Comparison of ENCODE assay signal across 10 cellular contexts in genomic region chr2:207869784-207870778, GRCh38.
A peak's percentile ranks its signal among the peaks of the same experiment; 100 is the strongest.
DNase-seq lines count a peak whose midpoint lies in the region; ATAC-seq, FAIRE-seq and TF ChIP-seq lines count a peak whose summit lies in the region.
"Had no signal": no experiment of that assay in that cellular context is flagged by ENCODE, and none has a peak within 500 bp of the region (broad histone marks: within the 10 kb centered on the region; RNA-seq: fewer than 3 reads in every experiment).

No MANE protein-coding gene starts in this region.

- H3K79me2 ChIP-seq in hepatocyte: no peaks in the 10 kb centered on the region

- no peaks in the 10 kb centered on the region for H4K20me1 ChIP-seq in hepatocyte (ENCODE audit: insufficient read depth, poor library complexity, severe bottlenecking)

- H3K27me3 ChIP-seq in hepatocyte: no peaks in the 10 kb centered on the region

- peak; percentile 64 for DNase-seq in AG20443 (ENCODE audit: low spot score)
- DNase-seq in HCEC 1CT: peak; percentile 70
- peak; percentile 97 for DNase-seq in RCC 7860 (ENCODE audit: low spot score)
- peak; percentile 39 for DNase-seq in hepatocyte (ENCODE audit: low spot score)
- DNase-seq in NCI-H1105 (lab: John Stamatoyannopoulos, UW): no peak
- no peak for DNase-seq in GM13976 (ENCODE audit: low spot score)
- no peak for DNase-seq in natural killer cell treated with Interleukin-12 subunit alpha and Interleukin-12 subunit beta and Interleukin-15 and Interleukin-18, amount 100 ng/mL, for 72 hours (ENCODE audit: low spot score)

- no peaks in the 10 kb centered on the region for H3K27me3 Mint-ChIP-seq in natural killer cell treated with Interleukin-12 subunit alpha and Interleukin-12 subunit beta and Interleukin-15 and Interleukin-18, amount 100 ng/mL, for 72 hours
- H3K27me3 Mint-ChIP-seq: activated naive CD8-positive, alpha-beta T cell had no signal

- peak; percentile 99 for FAIRE-seq in RCC 7860 (lab: Jason Lieb, UNC)

- H3K4me3 Mint-ChIP-seq in natural killer cell treated with Interleukin-12 subunit alpha and Interleukin-12 subunit beta and Interleukin-15 and Interleukin-18, amount 100 ng/mL, for 72 hours: no peak overlapping the region
- H3K4me3 Mint-ChIP-seq: activated naive CD8-positive, alpha-beta T cell had no signal

- H3K4me3 ChIP-seq in hepatocyte: no peak overlapping the region

- H3K9me2 ChIP-seq in hepatocyte (replicated peaks; ENCODE audit: insufficient read depth): no peaks in the 10 kb centered on the region

- no peak overlapping the region for H3K4me2 ChIP-seq in hepatocyte

- H3K4me1 ChIP-seq in hepatocyte (ENCODE audit: insufficient read depth): peaks cover 11% of the 10 kb centered on the region

- H3K9me3 ChIP-seq in hepatocyte (ENCODE audit: low read depth): no peaks in the 10 kb centered on the region
- H3K9me3 ChIP-seq: Caco-2 had no signal

- no peak for ATAC-seq in HG03159 (IDR thresholded peaks at IDR 0.05; ENCODE audit: unreplicated experiment)
- ATAC-seq in natural killer cell treated with Interleukin-12 subunit alpha and Interleukin-12 subunit beta and Interleukin-15 and Interleukin-18, amount 100 ng/mL, for 72 hours: no peak

- in situ Hi-C loops in GM13976 (cut with MboI; ENCODE audit: low sequenced_read_pairs, unreplicated experiment): no loop called here

- H3K36me3 Mint-ChIP-seq in natural killer cell treated with Interleukin-12 subunit alpha and Interleukin-12 subunit beta and Interleukin-15 and Interleukin-18, amount 100 ng/mL, for 72 hours: no peaks in the 10 kb centered on the region

- no peaks in the 10 kb centered on the region for H3K9me3 Mint-ChIP-seq in natural killer cell treated with Interleukin-12 subunit alpha and Interleukin-12 subunit beta and Interleukin-15 and Interleukin-18, amount 100 ng/mL, for 72 hours

- TF ChIP-seq CTCF in hepatocyte (IDR thresholded peaks at IDR 0.05; ENCODE audit: poor library complexity) (no peak), GM13976 (IDR thresholded peaks at IDR 0.05; ENCODE audit: borderline replicate concordance, control extremely low read depth, extremely low read depth, insufficient read depth, missing control alignments) (no peak)

- H3K27ac ChIP-seq in hepatocyte: peak overlapping the region; percentile 76

- H3K36me3 ChIP-seq in hepatocyte (replicated peaks; ENCODE audit: insufficient read depth, low read depth): no peaks in the 10 kb centered on the region

- H3K4me1 Mint-ChIP-seq in natural killer cell treated with Interleukin-12 subunit alpha and Interleukin-12 subunit beta and Interleukin-15 and Interleukin-18, amount 100 ng/mL, for 72 hours (ENCODE audit: low read depth in 2 of 2): peaks cover 0 to 6% of the 10 kb centered on the region in 2 donors

- no peak overlapping the region for H2AFZ ChIP-seq in hepatocyte

- WGBS in hepatocyte (ENCODE audit: low lambda C conversion rate, missing lambda C conversion rate): 56% methylated on average over 7 of the region's 7 CpGs

- H3K27ac Mint-ChIP-seq in natural killer cell treated with Interleukin-12 subunit alpha and Interleukin-12 subunit beta and Interleukin-15 and Interleukin-18, amount 100 ng/mL, for 72 hours: no peak overlapping the region
- H3K27ac Mint-ChIP-seq: activated naive CD8-positive, alpha-beta T cell had no signal

Comparison
In these comparisons a context has a peak if more than half of its experiments do, and no peak if none do; other contexts are left out.
1. DNase-seq: peak in AG20443 (single experiment), HCEC 1CT (single experiment), RCC 7860 (single experiment) and hepatocyte (single experiment); none in NCI-H1105 (single experiment), GM13976 (single experiment) and natural killer cell treated with Interleukin-12 subunit alpha and Interleukin-12 subunit beta and Interleukin-15 and Interleukin-18, amount 100 ng/mL, for 72 hours (single experiment).